ENCODE assay signal across 22 cellular contexts in the genomic region with DNA sequence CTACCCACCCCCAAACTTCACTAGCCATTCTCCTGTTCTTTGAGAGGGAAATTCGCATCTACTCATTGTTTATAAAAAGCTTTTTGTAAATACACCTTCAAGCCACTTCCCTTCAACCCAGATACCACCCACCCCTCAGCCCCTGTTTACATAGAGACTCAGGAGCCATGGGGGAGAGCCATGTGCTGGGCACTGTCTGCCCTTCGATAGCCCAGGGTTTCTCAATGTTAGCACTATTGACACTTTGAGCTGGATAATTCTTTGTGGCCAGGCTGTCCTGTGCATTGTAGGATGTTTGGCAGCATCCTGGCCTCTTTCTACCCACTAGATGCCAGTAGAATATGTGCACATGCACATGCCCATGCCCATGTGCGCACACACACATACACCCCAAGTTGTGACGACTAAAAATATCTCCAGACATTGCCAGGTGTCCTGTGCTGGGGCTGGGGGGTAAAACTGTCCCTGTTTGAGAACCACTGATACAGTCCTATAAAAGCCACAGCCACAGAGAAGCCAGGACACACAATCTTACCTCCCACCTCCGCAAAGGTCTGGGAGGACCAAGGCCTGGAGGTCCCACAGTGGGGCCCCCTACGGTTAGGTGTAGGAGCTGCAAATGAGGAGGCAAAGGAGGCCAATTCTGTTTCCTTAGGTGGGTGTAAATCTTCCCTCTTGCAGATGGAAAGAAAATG. TPM values are rescaled to one million over a fixed set of nuclear protein-coding genes. Genes with fewer than 3 reads are reported as not detected.
DNase-seq lines count a peak whose midpoint lies in the region; ATAC-seq and TF ChIP-seq lines count a peak whose summit lies in the region.
"Had no signal": no experiment of that assay in that cellular context is flagged by ENCODE, and none has a peak within 500 bp of the region (broad histone marks: within the 10 kb centered on the region; RNA-seq: fewer than 3 reads in every experiment).

No MANE protein-coding gene starts in this region.

- no peaks in the 10 kb centered on the region for H3K27me3 ChIP-seq in OCI-LY3 (ENCODE audit: low read depth, low read length)
- H3K27me3 ChIP-seq in esophagus muscularis mucosa: no peaks in the 10 kb centered on the region
- no peaks in the 10 kb centered on the region for H3K27me3 ChIP-seq in Peyer's patch
- H3K27me3 ChIP-seq: ascending aorta, gastrocnemius medialis, SJCRH30 had no signal

- H3K36me3 Mint-ChIP-seq in osteocyte (ENCODE audit: unreplicated experiment): no peaks in the 10 kb centered on the region
- H3K36me3 Mint-ChIP-seq: mesothelial cell of epicardium had no signal

- H3K79me2 ChIP-seq in OCI-LY3 (ENCODE audit: low read length): no peaks in the 10 kb centered on the region

- H3K27ac ChIP-seq in OCI-LY3 (ENCODE audit: low read length) (no peak overlapping the region), esophagus muscularis mucosa (replicated peaks in 1 of 4) (no peak overlapping the region), Peyer's patch (no peak overlapping the region)
- H3K27ac ChIP-seq: ascending aorta, gastrocnemius medialis, PC-9, psoas muscle, SJCRH30 had no signal

- H3K4me3 ChIP-seq in OCI-LY3 (ENCODE audit: low read length) (no peak overlapping the region), esophagus muscularis mucosa (no peak overlapping the region), Peyer's patch (no peak overlapping the region)
- H3K4me3 ChIP-seq: ascending aorta, gastrocnemius medialis, PC-9, psoas muscle, SJCRH30 had no signal

- TF ChIP-seq CTCF in GM13976 (IDR thresholded peaks at IDR 0.05; ENCODE audit: borderline replicate concordance, control extremely low read depth, extremely low read depth, insufficient read depth, missing control alignments) (no peak), OCI-LY3 (IDR thresholded peaks at IDR 0.05; ENCODE audit: low read depth, low read length) (0 out of 2 replicates have a peak, but pooled peaks have one; percentile 4), esophagus muscularis mucosa (IDR thresholded peaks at IDR 0.05) (no peak), osteocyte (IDR thresholded peaks at IDR 0.05) (no peak), Peyer's patch (IDR thresholded peaks at IDR 0.05) (no peak)

- H3K9me3 ChIP-seq in OCI-LY3 (ENCODE audit: insufficient read depth, low read length) (no peaks in the 10 kb centered on the region), esophagus muscularis mucosa (no peaks in the 10 kb centered on the region), Peyer's patch (no peaks in the 10 kb centered on the region)
- H3K9me3 ChIP-seq: ascending aorta, gastrocnemius medialis, psoas muscle, SJCRH30 had no signal

- no peaks in the 10 kb centered on the region for H3K36me3 ChIP-seq in OCI-LY3 (replicated peaks; ENCODE audit: low read depth, low read length)
- H3K36me3 ChIP-seq in esophagus muscularis mucosa: peaks cover 0 to 5% (median 0%) of the 10 kb centered on the region in 4 donors
- no peaks in the 10 kb centered on the region for H3K36me3 ChIP-seq in Peyer's patch
- H3K36me3 ChIP-seq: gastrocnemius medialis, SJCRH30 had no signal

- intact Hi-C loops in esophagus muscularis mucosa (cut with DNase I): no loop called here

- H3K4me3 Mint-ChIP-seq in osteocyte (ENCODE audit: unreplicated experiment): no peak overlapping the region
- H3K4me3 Mint-ChIP-seq: activated B cell treated with CpG ODN at 0.5 μM for 24 hours; activated naive CD4-positive, alpha-beta T cell treated with anti-CD3 and anti-CD28 coated beads, Interleukin-2, amount 10 ng/mL, durations not matched to agents 7 days and 5 days; mesothelial cell of epicardium had no signal

- H3K9me3 Mint-ChIP-seq in osteocyte (ENCODE audit: unreplicated experiment): no peaks in the 10 kb centered on the region
- H3K9me3 Mint-ChIP-seq: activated B cell treated with CpG ODN at 0.5 μM for 24 hours; activated naive CD4-positive, alpha-beta T cell treated with anti-CD3 and anti-CD28 coated beads, Interleukin-2, amount 10 ng/mL, durations not matched to agents 7 days and 5 days; mesothelial cell of epicardium had no signal

- no peak overlapping the region for H2AFZ ChIP-seq in OCI-LY3 (ENCODE audit: low read depth, low read length)
- H2AFZ ChIP-seq: PC-9 had no signal

- H3K27me3 Mint-ChIP-seq in osteocyte (ENCODE audit: unreplicated experiment): no peaks in the 10 kb centered on the region
- H3K27me3 Mint-ChIP-seq: activated B cell treated with CpG ODN at 0.5 μM for 24 hours; activated naive CD4-positive, alpha-beta T cell treated with anti-CD3 and anti-CD28 coated beads, Interleukin-2, amount 10 ng/mL, durations not matched to agents 7 days and 5 days had no signal

- no peak overlapping the region for H3K9ac ChIP-seq in OCI-LY3 (ENCODE audit: low read length)

- in situ Hi-C loops in GM13976 (cut with MboI; ENCODE audit: low sequenced_read_pairs, unreplicated experiment): no loop called here

- H3K4me1 ChIP-seq in OCI-LY3 (ENCODE audit: low read length): peaks cover 11% of the 10 kb centered on the region
- H3K4me1 ChIP-seq in esophagus muscularis mucosa: no peaks in the 10 kb centered on the region
- peaks cover 0 to 3% (median 0%) of the 10 kb centered on the region in 4 donors for H3K4me1 ChIP-seq in Peyer's patch
- H3K4me1 ChIP-seq: ascending aorta, psoas muscle, SJCRH30 had no signal

- no peak overlapping the region for H3K4me2 ChIP-seq in OCI-LY3 (ENCODE audit: low read length)
- H3K4me2 ChIP-seq: PC-9 had no signal

- ATAC-seq in HG02571 (IDR thresholded peaks at IDR 0.05; ENCODE audit: unreplicated experiment): no peak

- no peak for TF ChIP-seq EP300 in esophagus muscularis mucosa (IDR thresholded peaks at IDR 0.05)

- no peak overlapping the region for H3K27ac Mint-ChIP-seq in osteocyte (ENCODE audit: unreplicated experiment)
- H3K27ac Mint-ChIP-seq: activated B cell treated with CpG ODN at 0.5 μM for 24 hours; activated naive CD4-positive, alpha-beta T cell treated with anti-CD3 and anti-CD28 coated beads, Interleukin-2, amount 10 ng/mL, durations not matched to agents 7 days and 5 days; mesothelial cell of epicardium had no signal

- TF ChIP-seq POLR2A in esophagus muscularis mucosa (IDR thresholded peaks at IDR 0.05; ENCODE audit: low read depth): no peak
- TF ChIP-seq POLR2A in Peyer's patch (IDR thresholded peaks at IDR 0.05): no peak

- DNase-seq in GM13976 (ENCODE audit: low spot score) (peak; percentile 7), esophagus muscularis mucosa (ENCODE audit: extremely low spot score) (peak; percentile 50), osteocyte (ENCODE audit: extremely low spot score, unreplicated experiment) (peak; percentile 48), mucosa of gallbladder (ENCODE audit: low spot score) (no peak), Peyer's patch (no peak)
- DNase-seq: activated B cell treated with CpG ODN at 0.5 μM for 24 hours; activated CD4-positive, alpha-beta T cell treated with anti-CD3 and anti-CD28 coated beads, Interleukin-2, amount 50 U/mL, for 48 hours; activated naive CD4-positive, alpha-beta T cell treated with anti-CD3 and anti-CD28 coated beads, Interleukin-2, amount 10 ng/mL, durations not matched to agents 7 days and 5 days; central memory CD4-positive, alpha-beta T cell; left cardiac atrium; NCI-H1436 treated with DMSO at 0.1 percent for 48 hours; NCI-H69; PC-9; psoas muscle; SJCRH30; stimulated activated CD4-positive, alpha-beta T cell treated with anti-CD3 and anti-CD28 coated beads, Interleukin-1b, Interleukin-23, amount 100 ng/mL, for 48 hours; stimulated activated naive CD4-positive, alpha-beta T cell had no signal

- WGBS in esophagus muscularis mucosa: 88% methylated on average over 6 of the region's 6 CpGs

- H3K4me1 Mint-ChIP-seq in osteocyte (ENCODE audit: unreplicated experiment): no peaks in the 10 kb centered on the region

- no peaks in the 10 kb centered on the region for H4K20me1 ChIP-seq in OCI-LY3 (ENCODE audit: insufficient read depth, low read length)

RNA-seq across cellular contexts. Expression of a gene that starts 44.5 kb away (rescaled TPM):
- 1 to 10 TPM; 1.2 to 1.7 (median 1.6) TPM for total RNA-seq in esophagus muscularis mucosa
- 0.52 and 0.75 TPM in 2 replicates for total RNA-seq in osteocyte
- 1.1 TPM for total RNA-seq in mucosa of gallbladder
- 1 to 10 TPM; 1.6 to 4.1 (median 2.9) TPM for total RNA-seq in Peyer's patch

Comparison
In these comparisons a context has a peak if more than half of its experiments do, and no peak if none do; other contexts are left out.
1. DNase-seq: peak in GM13976 (single experiment), esophagus muscularis mucosa (single experiment) and osteocyte (single experiment); none in mucosa of gallbladder (single experiment) and Peyer's patch (0 of 3).